9 cellular contexts compared by ENCODE assay signal in the genomic region with DNA sequence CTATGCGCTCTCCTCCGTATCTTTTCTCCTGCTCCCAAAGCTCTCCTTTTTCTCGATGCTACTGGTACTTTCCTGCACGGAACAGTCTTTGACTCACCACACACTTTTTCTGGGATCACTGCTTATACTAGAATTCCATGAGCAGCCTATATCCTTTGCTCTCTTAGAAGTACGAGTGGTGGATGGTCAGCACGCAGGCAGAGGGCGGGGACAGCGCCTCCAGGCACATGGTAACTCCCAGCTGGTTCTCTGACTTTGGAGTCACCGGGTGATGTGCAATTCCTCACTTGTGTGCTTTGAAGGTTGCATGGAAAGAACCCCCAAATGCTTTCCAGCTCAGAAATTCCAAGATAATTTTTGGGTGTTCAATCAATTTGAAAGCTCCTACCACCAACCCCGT.
"Had no signal": no experiment of that assay in that cellular context is flagged by ENCODE, and none has a peak within 500 bp of the region (broad histone marks: within the 10 kb centered on the region; RNA-seq: fewer than 3 reads in every experiment).

No MANE protein-coding gene starts in this region.

- H3K9ac ChIP-seq: KMS-11 had no signal

- H3K27ac ChIP-seq: KMS-11 had no signal

- H3K36me3 ChIP-seq: HAP-1 had no signal

- H3K4me3 ChIP-seq: GM23338, HAP-1 had no signal

- H3K4me2 ChIP-seq: GM23338, KMS-11 had no signal

- H3K9me3 ChIP-seq: HAP-1 had no signal

- ATAC-seq: GM23338, HCT116, HepG2 had no signal

- DNase-seq: H7, HFFc6, Karpas-422, KBM-7 had no signal
